Comparison of ENCODE assay signal across 1 cellular context in genomic region chr16:644556-644955, GRCh38.
TF ChIP-seq lines count a peak whose summit lies in the region.

No MANE protein-coding gene starts in this region.

TF ChIP-seq in GM23338, 12 proteins besides CTCF, POLR2A, EP300 and RAD21 (continued from another document):
- TF ChIP-seq, protein P1, sequence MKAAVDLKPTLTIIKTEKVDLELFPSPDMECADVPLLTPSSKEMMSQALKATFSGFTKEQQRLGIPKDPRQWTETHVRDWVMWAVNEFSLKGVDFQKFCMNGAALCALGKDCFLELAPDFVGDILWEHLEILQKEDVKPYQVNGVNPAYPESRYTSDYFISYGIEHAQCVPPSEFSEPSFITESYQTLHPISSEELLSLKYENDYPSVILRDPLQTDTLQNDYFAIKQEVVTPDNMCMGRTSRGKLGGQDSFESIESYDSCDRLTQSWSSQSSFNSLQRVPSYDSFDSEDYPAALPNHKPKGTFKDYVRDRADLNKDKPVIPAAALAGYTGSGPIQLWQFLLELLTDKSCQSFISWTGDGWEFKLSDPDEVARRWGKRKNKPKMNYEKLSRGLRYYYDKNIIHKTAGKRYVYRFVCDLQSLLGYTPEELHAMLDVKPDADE (IDR thresholded peaks at IDR 0.05) = no peak
- no peak for TF ChIP-seq EZH2phosphoT487 (IDR thresholded peaks at IDR 0.05; ENCODE audit: unreplicated experiment)
- TF ChIP-seq EZH2 (IDR thresholded peaks at IDR 0.05; ENCODE audit: low read depth, unreplicated experiment) = no peak
- no peak for TF ChIP-seq CREB1 (CRISPR knock-in tag; IDR thresholded peaks at IDR 0.05; ENCODE audit: low read depth)
- TF ChIP-seq JUNB (IDR thresholded peaks at IDR 0.05; ENCODE audit: unreplicated experiment) = no peak
- no peak for TF ChIP-seq POLR2AphosphoS5 (IDR thresholded peaks at IDR 0.05; ENCODE audit: low read depth)
- no peak for TF ChIP-seq NANOG (IDR thresholded peaks at IDR 0.05; ENCODE audit: borderline replicate concordance)
- TF ChIP-seq ZNF114 (CRISPR knock-in tag; IDR thresholded peaks at IDR 0.05) = no peak
- TF ChIP-seq, protein P2, sequence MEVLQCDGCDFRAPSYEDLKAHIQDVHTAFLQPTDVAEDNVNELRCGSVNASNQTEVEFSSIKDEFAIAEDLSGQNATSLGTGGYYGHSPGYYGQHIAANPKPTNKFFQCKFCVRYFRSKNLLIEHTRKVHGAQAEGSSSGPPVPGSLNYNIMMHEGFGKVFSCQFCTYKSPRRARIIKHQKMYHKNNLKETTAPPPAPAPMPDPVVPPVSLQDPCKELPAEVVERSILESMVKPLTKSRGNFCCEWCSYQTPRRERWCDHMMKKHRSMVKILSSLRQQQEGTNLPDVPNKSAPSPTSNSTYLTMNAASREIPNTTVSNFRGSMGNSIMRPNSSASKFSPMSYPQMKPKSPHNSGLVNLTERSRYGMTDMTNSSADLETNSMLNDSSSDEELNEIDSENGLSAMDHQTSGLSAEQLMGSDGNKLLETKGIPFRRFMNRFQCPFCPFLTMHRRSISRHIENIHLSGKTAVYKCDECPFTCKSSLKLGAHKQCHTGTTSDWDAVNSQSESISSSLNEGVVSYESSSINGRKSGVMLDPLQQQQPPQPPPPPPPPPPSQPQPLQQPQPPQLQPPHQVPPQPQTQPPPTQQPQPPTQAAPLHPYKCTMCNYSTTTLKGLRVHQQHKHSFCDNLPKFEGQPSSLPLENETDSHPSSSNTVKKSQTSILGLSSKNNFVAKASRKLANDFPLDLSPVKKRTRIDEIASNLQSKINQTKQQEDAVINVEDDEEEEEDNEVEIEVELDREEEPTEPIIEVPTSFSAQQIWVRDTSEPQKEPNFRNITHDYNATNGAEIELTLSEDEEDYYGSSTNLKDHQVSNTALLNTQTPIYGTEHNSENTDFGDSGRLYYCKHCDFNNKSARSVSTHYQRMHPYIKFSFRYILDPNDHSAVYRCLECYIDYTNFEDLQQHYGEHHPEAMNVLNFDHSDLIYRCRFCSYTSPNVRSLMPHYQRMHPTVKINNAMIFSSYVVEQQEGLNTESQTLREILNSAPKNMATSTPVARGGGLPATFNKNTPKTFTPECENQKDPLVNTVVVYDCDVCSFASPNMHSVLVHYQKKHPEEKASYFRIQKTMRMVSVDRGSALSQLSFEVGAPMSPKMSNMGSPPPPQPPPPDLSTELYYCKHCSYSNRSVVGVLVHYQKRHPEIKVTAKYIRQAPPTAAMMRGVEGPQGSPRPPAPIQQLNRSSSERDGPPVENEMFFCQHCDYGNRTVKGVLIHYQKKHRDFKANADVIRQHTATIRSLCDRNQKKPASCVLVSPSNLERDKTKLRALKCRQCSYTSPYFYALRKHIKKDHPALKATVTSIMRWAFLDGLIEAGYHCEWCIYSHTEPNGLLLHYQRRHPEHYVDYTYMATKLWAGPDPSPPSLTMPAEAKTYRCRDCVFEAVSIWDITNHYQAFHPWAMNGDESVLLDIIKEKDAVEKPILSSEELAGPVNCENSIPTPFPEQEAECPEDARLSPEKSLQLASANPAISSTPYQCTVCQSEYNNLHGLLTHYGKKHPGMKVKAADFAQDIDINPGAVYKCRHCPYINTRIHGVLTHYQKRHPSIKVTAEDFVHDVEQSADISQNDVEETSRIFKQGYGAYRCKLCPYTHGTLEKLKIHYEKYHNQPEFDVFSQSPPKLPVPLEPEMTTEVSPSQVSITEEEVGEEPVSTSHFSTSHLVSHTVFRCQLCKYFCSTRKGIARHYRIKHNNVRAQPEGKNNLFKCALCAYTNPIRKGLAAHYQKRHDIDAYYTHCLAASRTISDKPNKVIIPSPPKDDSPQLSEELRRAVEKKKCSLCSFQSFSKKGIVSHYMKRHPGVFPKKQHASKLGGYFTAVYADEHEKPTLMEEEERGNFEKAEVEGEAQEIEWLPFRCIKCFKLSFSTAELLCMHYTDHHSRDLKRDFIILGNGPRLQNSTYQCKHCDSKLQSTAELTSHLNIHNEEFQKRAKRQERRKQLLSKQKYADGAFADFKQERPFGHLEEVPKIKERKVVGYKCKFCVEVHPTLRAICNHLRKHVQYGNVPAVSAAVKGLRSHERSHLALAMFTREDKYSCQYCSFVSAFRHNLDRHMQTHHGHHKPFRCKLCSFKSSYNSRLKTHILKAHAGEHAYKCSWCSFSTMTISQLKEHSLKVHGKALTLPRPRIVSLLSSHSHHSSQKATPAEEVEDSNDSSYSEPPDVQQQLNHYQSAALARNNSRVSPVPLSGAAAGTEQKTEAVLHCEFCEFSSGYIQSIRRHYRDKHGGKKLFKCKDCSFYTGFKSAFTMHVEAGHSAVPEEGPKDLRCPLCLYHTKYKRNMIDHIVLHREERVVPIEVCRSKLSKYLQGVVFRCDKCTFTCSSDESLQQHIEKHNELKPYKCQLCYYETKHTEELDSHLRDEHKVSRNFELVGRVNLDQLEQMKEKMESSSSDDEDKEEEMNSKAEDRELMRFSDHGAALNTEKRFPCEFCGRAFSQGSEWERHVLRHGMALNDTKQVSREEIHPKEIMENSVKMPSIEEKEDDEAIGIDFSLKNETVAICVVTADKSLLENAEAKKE (CRISPR knock-in tag; IDR thresholded peaks at IDR 0.05) = no peak
- TF ChIP-seq ZNF331 (CRISPR knock-in tag; IDR thresholded peaks at IDR 0.05; ENCODE audit: low read depth) = no peak
